In the genomic region with DNA sequence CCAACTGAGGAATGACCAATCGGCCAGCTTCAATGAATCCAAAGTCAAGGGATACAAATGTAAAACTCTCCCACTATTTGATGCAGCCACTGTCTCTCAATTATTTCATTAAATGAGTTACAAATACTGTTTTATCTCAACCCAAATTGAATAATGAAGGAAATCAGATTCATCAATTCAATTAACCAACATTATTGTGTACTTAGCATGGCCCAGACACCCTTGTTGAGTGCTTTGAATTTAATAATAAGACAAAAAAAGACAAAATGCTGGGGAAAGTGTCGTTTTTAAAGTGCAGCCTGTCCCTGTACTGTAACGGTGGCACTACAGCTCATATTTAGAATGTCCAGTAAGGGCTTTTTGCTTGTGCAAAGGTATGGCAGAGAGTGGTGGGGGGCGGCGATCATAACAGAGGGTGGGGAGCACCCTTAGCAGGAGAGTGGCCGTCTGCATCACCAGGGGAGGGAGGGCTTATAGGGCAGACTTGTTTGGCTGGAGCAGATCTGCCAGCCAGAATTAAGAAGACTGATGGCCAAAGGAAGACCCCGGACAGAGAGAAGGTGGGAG, we compare ENCODE assay signal across 8 cellular contexts.
"Had no signal": no experiment of that assay in that cellular context is flagged by ENCODE, and none has a peak within 500 bp of the region (broad histone marks: within the 10 kb centered on the region; RNA-seq: fewer than 3 reads in every experiment).

No MANE protein-coding gene starts in this region.

- H3K9me3 ChIP-seq: HAP-1 had no signal

- H2AFZ ChIP-seq: GM23248 had no signal

- ATAC-seq: HCT116, HepG2 had no signal

- FAIRE-seq: HepG2, HTR-8/SVneo had no signal

- H3K4me1 ChIP-seq: HAP-1 had no signal

- H3K27ac ChIP-seq: GM23248 had no signal

- H3K36me3 ChIP-seq: HAP-1 had no signal

- DNase-seq: GM23248, GOT3, H7, HFFc6 had no signal

- H3K9ac ChIP-seq: GM23248 had no signal

- H3K4me3 ChIP-seq: GM23248, HAP-1 had no signal
